In genomic region chr2:168456526-168457176, GRCh38 we compare ENCODE assay signal across 1 cellular context.
A peak's percentile ranks its signal among the peaks of the same experiment; 100 is the strongest.
TF ChIP-seq lines count a peak whose summit lies in the region.

No MANE protein-coding gene starts in this region.

TF ChIP-seq in HepG2, 621 proteins besides CTCF, POLR2A, EP300 and RAD21 (continued from another document and continues in another):
- TF ChIP-seq ETV5 (CRISPR knock-in tag; IDR thresholded peaks at IDR 0.05; ENCODE audit: borderline replicate concordance), result no peak; the same call in 1 of the 2 replicates
- TF ChIP-seq DNMT3B (CRISPR knock-in tag; conservative IDR thresholded peaks at IDR 0.05), result no peak
- no peak for TF ChIP-seq DPF2 (CRISPR knock-in tag; IDR thresholded peaks at IDR 0.05; ENCODE audit: borderline replicate concordance, low read depth)
- peak; percentile 70 for TF ChIP-seq HNRNPLL (IDR thresholded peaks at IDR 0.05; ENCODE audit: low read depth, low read length, poor library complexity, severe bottlenecking)
- peak; percentile 46; the same call in 1 of the 2 replicates for TF ChIP-seq ZNF691 (CRISPR knock-in tag; IDR thresholded peaks at IDR 0.05; ENCODE audit: borderline replicate concordance, low read depth)
- TF ChIP-seq ESRRA (CRISPR knock-in tag; IDR thresholded peaks at IDR 0.05; ENCODE audit: low read depth), result no peak
- no peak for TF ChIP-seq BCL6 (CRISPR knock-in tag; IDR thresholded peaks at IDR 0.05)
- no peak for TF ChIP-seq ZNF317 (CRISPR knock-in tag; IDR thresholded peaks at IDR 0.05)
- TF ChIP-seq ZBTB49 (CRISPR knock-in tag; IDR thresholded peaks at IDR 0.05; ENCODE audit: borderline replicate concordance), result no peak
- TF ChIP-seq ZMAT3 (CRISPR knock-in tag; conservative IDR thresholded peaks at IDR 0.05), result no peak
- 0 out of 2 replicates have a peak, but pooled peaks have one; percentile 10 for TF ChIP-seq MED1 (CRISPR knock-in tag; IDR thresholded peaks at IDR 0.05)
- TF ChIP-seq THRA (CRISPR knock-in tag; IDR thresholded peaks at IDR 0.05; ENCODE audit: borderline replicate concordance), result no peak
- no peak; the same call in 1 of the 2 replicates for TF ChIP-seq ZNF777 (CRISPR knock-in tag; IDR thresholded peaks at IDR 0.05)
- TF ChIP-seq BRCA1 (CRISPR knock-in tag; IDR thresholded peaks at IDR 0.05), result no peak
- TF ChIP-seq WIZ (CRISPR knock-in tag; IDR thresholded peaks at IDR 0.05), result no peak
- TF ChIP-seq ZBTB7B (CRISPR knock-in tag; IDR thresholded peaks at IDR 0.05), result peak; percentile 78; the same call in 1 of the 2 replicates
- TF ChIP-seq KMT2A (CRISPR knock-in tag; IDR thresholded peaks at IDR 0.05), result peak; percentile 71; the same call in 1 of the 2 replicates
- peak; percentile 76; the same call in 1 of the 2 replicates for TF ChIP-seq ZNF605 (CRISPR knock-in tag; IDR thresholded peaks at IDR 0.05)
- TF ChIP-seq MIER3 (CRISPR knock-in tag; IDR thresholded peaks at IDR 0.05; ENCODE audit: borderline replicate concordance), result no peak
- no peak for TF ChIP-seq ZNF207 (IDR thresholded peaks at IDR 0.05; ENCODE audit: borderline replicate concordance)
- TF ChIP-seq THAP7 (CRISPR knock-in tag; IDR thresholded peaks at IDR 0.05), result no peak
- TF ChIP-seq DZIP1 (CRISPR knock-in tag; IDR thresholded peaks at IDR 0.05), result peak; percentile 73; the same call in 1 of the 2 replicates
- no peak for TF ChIP-seq ZNF280D (CRISPR knock-in tag; IDR thresholded peaks at IDR 0.05)
- TF ChIP-seq HNF1B (CRISPR knock-in tag; IDR thresholded peaks at IDR 0.05), result peak; percentile 64; the same call in 1 of the 2 replicates
- TF ChIP-seq RCOR2 (CRISPR knock-in tag; IDR thresholded peaks at IDR 0.05), result no peak
- TF ChIP-seq SALL1 (CRISPR knock-in tag; IDR thresholded peaks at IDR 0.05), result peak; percentile 72; the same call in 1 of the 2 replicates
- no peak for TF ChIP-seq BATF2 (CRISPR knock-in tag; IDR thresholded peaks at IDR 0.05)
- no peak for TF ChIP-seq ZNF136 (CRISPR knock-in tag; IDR thresholded peaks at IDR 0.05; ENCODE audit: low read depth)
- peak; percentile 15; the same call in 1 of the 2 replicates for TF ChIP-seq ZNF468 (CRISPR knock-in tag; IDR thresholded peaks at IDR 0.05)
- no peak for TF ChIP-seq KLF12 (CRISPR knock-in tag; IDR thresholded peaks at IDR 0.05; ENCODE audit: borderline replicate concordance)
- no peak for TF ChIP-seq ZNF639 (CRISPR knock-in tag; conservative IDR thresholded peaks at IDR 0.05)
- TF ChIP-seq ASH2L (IDR thresholded peaks at IDR 0.05; ENCODE audit: insufficient read length, low read depth, low read length), result peak; percentile 85
- TF ChIP-seq GTF2F1 (IDR thresholded peaks at IDR 0.05; ENCODE audit: low read length), result no peak
- TF ChIP-seq ZSCAN29 (CRISPR knock-in tag; conservative IDR thresholded peaks at IDR 0.05), result 0 out of 2 replicates have a peak, but pooled peaks have one; percentile 37
- no peak for TF ChIP-seq SKI (IDR thresholded peaks at IDR 0.05; ENCODE audit: partially characterized antibody)
- no peak for TF ChIP-seq ZNF646 (CRISPR knock-in tag; IDR thresholded peaks at IDR 0.05)
- no peak for TF ChIP-seq SMYD3 (CRISPR knock-in tag; IDR thresholded peaks at IDR 0.05)
